16 cellular contexts compared by ENCODE assay signal in the genomic region with DNA sequence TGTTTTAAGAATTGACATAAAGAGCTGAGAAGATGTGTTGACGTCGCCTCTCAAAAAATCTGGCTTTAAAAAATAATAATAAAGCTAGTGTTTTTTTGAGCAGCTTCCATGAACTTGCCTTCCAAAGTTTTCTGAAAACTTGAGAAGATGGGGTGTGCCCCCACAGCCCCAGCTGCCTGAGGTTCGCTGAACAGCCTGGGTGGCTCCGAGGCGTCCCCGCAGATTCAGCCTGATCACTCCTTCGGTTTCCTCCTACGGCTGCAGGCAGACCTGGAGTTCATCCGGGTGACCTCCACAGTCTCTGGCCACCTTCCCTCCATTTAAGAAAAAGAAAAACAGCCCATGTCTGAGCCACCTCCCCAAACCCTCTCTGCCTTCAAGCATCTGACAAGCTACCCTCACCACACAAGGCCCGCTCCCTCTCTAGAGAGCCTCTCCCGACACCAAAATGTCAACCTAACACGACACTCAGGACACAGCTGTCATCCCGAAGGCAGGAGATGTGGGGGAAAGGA.
"Had no signal": no experiment of that assay in that cellular context is flagged by ENCODE, and none has a peak within 500 bp of the region (broad histone marks: within the 10 kb centered on the region; RNA-seq: fewer than 3 reads in every experiment).

No MANE protein-coding gene starts in this region.

- DNase-seq: effector CD4-positive, alpha-beta T cell; heart left ventricle; hippocampal formation; mammary epithelial cell; mucosa of descending colon; stimulated activated CD4-positive, alpha-beta T cell treated with anti-CD3 and anti-CD28 coated beads, Interleukin-4, amount 100 ng/mL, for 1 hour; stimulated activated CD8-positive, alpha-beta memory T cell treated with anti-CD3 and anti-CD28 coated beads, Interleukin-4, amount 100 ng/mL, for 48 hours; stimulated activated naive CD8-positive, alpha-beta T cell treated with anti-CD3 and anti-CD28 coated beads, Interleukin-15, Interleukin-2, amounts not matched to agents 100 U/mL and 50 U/mL, for 24 hours; upper lobe of left lung had no signal

- H3K9ac ChIP-seq: parathyroid adenoma had no signal

- H3K9me3 ChIP-seq: heart left ventricle, mucosa of descending colon, tibial artery, upper lobe of left lung, vagina had no signal

- H3K27ac Mint-ChIP-seq: naive thymus-derived CD8-positive, alpha-beta T cell; stimulated activated effector memory CD8-positive, alpha-beta T cell treated with anti-CD3 and anti-CD28 coated beads, Interleukin-12 subunit alpha, Interleukin-12 subunit beta, amount 100 ng/mL, for 72 hours had no signal

- H3K4me3 Mint-ChIP-seq: naive thymus-derived CD8-positive, alpha-beta T cell; stimulated activated effector memory CD8-positive, alpha-beta T cell treated with anti-CD3 and anti-CD28 coated beads, Interleukin-12 subunit alpha, Interleukin-12 subunit beta, amount 100 ng/mL, for 72 hours had no signal

- H2AFZ ChIP-seq: parathyroid adenoma had no signal

- H3K9me3 Mint-ChIP-seq: naive thymus-derived CD8-positive, alpha-beta T cell; stimulated activated effector memory CD8-positive, alpha-beta T cell treated with anti-CD3 and anti-CD28 coated beads, Interleukin-12 subunit alpha, Interleukin-12 subunit beta, amount 100 ng/mL, for 72 hours had no signal

- H3K4me2 ChIP-seq: smooth muscle cell had no signal

- H3K79me2 ChIP-seq: parathyroid adenoma had no signal

- H3K27ac ChIP-seq: coronary artery, heart left ventricle, parathyroid adenoma, tibial artery, upper lobe of left lung, vagina had no signal

- H3K27me3 ChIP-seq: upper lobe of left lung, vagina had no signal

- H3K36me3 ChIP-seq: heart left ventricle, tibial artery, upper lobe of left lung, vagina had no signal

- H3K4me1 Mint-ChIP-seq: naive thymus-derived CD8-positive, alpha-beta T cell; stimulated activated effector memory CD8-positive, alpha-beta T cell treated with anti-CD3 and anti-CD28 coated beads, Interleukin-12 subunit alpha, Interleukin-12 subunit beta, amount 100 ng/mL, for 72 hours had no signal

- H3K4me3 ChIP-seq: coronary artery, heart left ventricle, mucosa of descending colon, smooth muscle cell, tibial artery, upper lobe of left lung, vagina had no signal

- H3K36me3 Mint-ChIP-seq: naive thymus-derived CD8-positive, alpha-beta T cell; stimulated activated effector memory CD8-positive, alpha-beta T cell treated with anti-CD3 and anti-CD28 coated beads, Interleukin-12 subunit alpha, Interleukin-12 subunit beta, amount 100 ng/mL, for 72 hours had no signal

- H3K4me1 ChIP-seq: heart left ventricle, parathyroid adenoma, tibial artery, upper lobe of left lung, vagina had no signal
